Comparison of ENCODE assay signal across 18 cellular contexts in genomic region chr1:164682570-164682969, GRCh38.
DNase-seq lines count a peak whose midpoint lies in the region; ATAC-seq and TF ChIP-seq lines count a peak whose summit lies in the region.
"Had no signal": no experiment of that assay in that cellular context is flagged by ENCODE, and none has a peak within 500 bp of the region (broad histone marks: within the 10 kb centered on the region; RNA-seq: fewer than 3 reads in every experiment).

No MANE protein-coding gene starts in this region.

- no TSS peak for BruUV-seq in PC-9 (replicated peaks; lab: Mats Ljungman, UMichigan)

- POLR2A ChIA-PET in PC-9 (lab: Charles Lee; ENCODE audit: unreplicated experiment), result no interaction called here

- no peak overlapping the region for H3K23ac ChIP-seq in neuronal stem cell (ENCODE audit: low read depth, low read length, poor library complexity)

- ATAC-seq in HG03354 (IDR thresholded peaks at IDR 0.05; ENCODE audit: poor library complexity, severe bottlenecking, unreplicated experiment), result no peak

- intact Hi-C loops in PC-9 (cut with micrococcal nuclease; ENCODE audit: unreplicated experiment) (loop anchor here (2.0 to 5.0 kb wide), 2 partner anchors 45 to 80 kb away; no protein-coding TSS in a partner anchor), uterus (cut with DNase I; ENCODE audit: low total_unique reads) (no loop called here), posterior cingulate gyrus (cut with DNase I) (no loop called here)

- H3K4me2 ChIP-seq in PC-9, result peak overlapping the region; percentile 72
- no peak overlapping the region for H3K4me2 ChIP-seq in neuronal stem cell (ENCODE audit: insufficient read depth, low read length, poor library complexity, severe bottlenecking)

- no peaks in the 10 kb centered on the region for H3K9me2 ChIP-seq in PC-9 (ENCODE audit: insufficient read depth)

- no peak overlapping the region for H2AK5ac ChIP-seq in neuronal stem cell (ENCODE audit: low read depth, low read length)

- H2AFZ ChIP-seq in PC-9, result no peak overlapping the region
- no peak overlapping the region for H2AFZ ChIP-seq in neuronal stem cell (ENCODE audit: low read length)

- H3K27me3 ChIP-seq in PC-9 (ENCODE audit: insufficient read depth, low read depth) (no peaks in the 10 kb centered on the region), neuronal stem cell (ENCODE audit: control insufficient read depth in 3 of 3, insufficient read depth in 3 of 3, low read depth in 1 of 3, low read length in 3 of 3) (no peaks in the 10 kb centered on the region), uterus (no peaks in the 10 kb centered on the region)
- H3K27me3 ChIP-seq: SJCRH30 had no signal

- H3K4ac ChIP-seq in neuronal stem cell (ENCODE audit: low read length), result no peak overlapping the region

- no peak for TF ChIP-seq POLR2A in uterus (IDR thresholded peaks at IDR 0.05)

- H3F3A ChIP-seq in PC-9 (ENCODE audit: insufficient read depth, low read depth), result peaks cover 30% of the 10 kb centered on the region

- H3K4me1 ChIP-seq in PC-9 (replicated peaks; ENCODE audit: insufficient read depth) (peaks cover 55% of the 10 kb centered on the region), neuronal stem cell (ENCODE audit: control insufficient read depth in 2 of 2, insufficient read depth in 1 of 2, low read depth in 1 of 2, low read length in 2 of 2) (no peaks in the 10 kb centered on the region), uterus (peaks cover 0 to 13% of the 10 kb centered on the region in 2 donors)
- H3K4me1 ChIP-seq: SJCRH30 had no signal

- no peak overlapping the region for H2BK120ac ChIP-seq in neuronal stem cell (ENCODE audit: low read depth, low read length)

- H2BK5ac ChIP-seq in neuronal stem cell (ENCODE audit: low read length), result no peak overlapping the region

- H2BK15ac ChIP-seq in neuronal stem cell (ENCODE audit: low read length), result no peak overlapping the region

- no CpG with 5 or more reads among the region's 6 CpGs for WGBS in neuronal stem cell (ENCODE audit: extremely low coverage in 2 of 2, insufficient read length in 2 of 2, insufficient replicate concordance in 1 of 2), 2 donors

- H3K9me3 ChIP-seq in PC-9 (ENCODE audit: insufficient read depth, low read depth) (no peaks in the 10 kb centered on the region), neuronal stem cell (replicated peaks in 1 of 2; ENCODE audit: control insufficient read depth in 2 of 2, insufficient read depth in 1 of 2, low read depth in 1 of 2, low read length in 2 of 2) (no peaks in the 10 kb centered on the region), uterus (no peaks in the 10 kb centered on the region)
- H3K9me3 ChIP-seq: SJCRH30 had no signal

- no peaks in the 10 kb centered on the region for H3K79me2 ChIP-seq in PC-9 (ENCODE audit: low read depth)

- H3K14ac ChIP-seq in neuronal stem cell (ENCODE audit: low read length), result no peak overlapping the region

- H4K20me1 ChIP-seq in PC-9 (ENCODE audit: insufficient read depth), result no peaks in the 10 kb centered on the region

- H3K18ac ChIP-seq in neuronal stem cell (ENCODE audit: low read length), result peak overlapping the region; percentile 45

- H2BK12ac ChIP-seq in neuronal stem cell (ENCODE audit: low read length), result no peak overlapping the region

- H4K8ac ChIP-seq in neuronal stem cell (ENCODE audit: low read depth, low read length), result no peak overlapping the region

- DNase-seq in PC-9 (no peak), kidney tubule cell (ENCODE audit: low spot score) (peak; percentile 51), neuronal stem cell (ENCODE audit: low spot score) (no peak), uterus (no peak), posterior cingulate gyrus (no peak)
- no peak for DNase-seq in stimulated activated CD8-positive, alpha-beta memory T cell treated with anti-CD3 and anti-CD28 coated beads, Interleukin-4, amount 100 ng/mL, for 48 hours
- DNase-seq: DMS153, EL, H7, Kasumi-1, MM.1S, NCI-H1105, NCI-H1694, OCI-M1, SJCRH30 had no signal

- H4K91ac ChIP-seq in neuronal stem cell (ENCODE audit: low read depth, low read length, poor library complexity), result no peak overlapping the region

- TF ChIP-seq CTCF in PC-9 (conservative IDR thresholded peaks at IDR 0.05) (no peak), uterus (IDR thresholded peaks at IDR 0.05) (no peak)

- no peak overlapping the region for H3K9ac ChIP-seq in neuronal stem cell (ENCODE audit: low read depth, low read length, poor library complexity)

- H3K4me3 ChIP-seq in PC-9, result no peak overlapping the region; the same call in 1 of the 2 replicates
- H3K4me3 ChIP-seq in neuronal stem cell (ENCODE audit: low read length in 2 of 2), result no peak overlapping the region
- no peak overlapping the region for H3K4me3 ChIP-seq in uterus
- H3K4me3 ChIP-seq: SJCRH30 had no signal

- CTCF ChIA-PET in PC-9 (lab: Charles Lee), result no interaction called here

- no peaks in the 10 kb centered on the region for H3K79me1 ChIP-seq in neuronal stem cell (ENCODE audit: low read depth, low read length)

- H3K36me3 ChIP-seq in PC-9 (ENCODE audit: low read depth), result peaks cover 11% of the 10 kb centered on the region
- peaks cover 2 to 34% of the 10 kb centered on the region in 2 donors for H3K36me3 ChIP-seq in neuronal stem cell (replicated peaks in 1 of 2; ENCODE audit: control insufficient read depth in 2 of 2, insufficient read depth in 2 of 2, low read length in 2 of 2)
- H3K36me3 ChIP-seq in uterus, result no peaks in the 10 kb centered on the region
- H3K36me3 ChIP-seq: SJCRH30 had no signal

- H3K27ac ChIP-seq in PC-9 (peak overlapping the region; percentile 97), neuronal stem cell (replicated peaks; ENCODE audit: low read length) (no peak overlapping the region), uterus (peak overlapping the region; percentile 51 to 65)
- H3K27ac ChIP-seq: C4-2B, HL-60, SJCRH30 had no signal
